Comparison of ENCODE assay signal across 17 cellular contexts in genomic region chr4:70830054-70830453, GRCh38. TPM values are rescaled to one million over a fixed set of nuclear protein-coding genes. Genes with fewer than 3 reads are reported as not detected.
DNase-seq lines count a peak whose midpoint lies in the region; ATAC-seq and TF ChIP-seq lines count a peak whose summit lies in the region.
"Had no signal": no experiment of that assay in that cellular context is flagged by ENCODE, and none has a peak within 500 bp of the region (broad histone marks: within the 10 kb centered on the region; RNA-seq: fewer than 3 reads in every experiment).

No MANE protein-coding gene starts in this region.

- no peaks in the 10 kb centered on the region for H3K9me3 ChIP-seq in T-helper 17 cell (ENCODE audit: control insufficient read depth, low read length, poor library complexity, severe bottlenecking)
- H3K9me3 ChIP-seq in A673 (ENCODE audit: low read depth, low read length, poor library complexity, severe bottlenecking): no peaks in the 10 kb centered on the region
- H3K9me3 ChIP-seq: BE2C, Caco-2 had no signal

- H3K27me3 ChIP-seq in A673 (replicated peaks; ENCODE audit: insufficient read depth, low read depth, low read length, poor library complexity): no peaks in the 10 kb centered on the region
- H3K27me3 ChIP-seq: BE2C had no signal

- peak overlapping the region; percentile 42 for H3K27ac Mint-ChIP-seq in activated T-cell treated with anti-CD3 and anti-CD28 coated beads, Interleukin-2, amount 50 U/mL, for 72 hours
- H3K27ac Mint-ChIP-seq in activated T-cell treated with anti-CD3 and anti-CD28 coated beads, Interleukin-2, amount 50 U/mL, for 24 hours: no peak overlapping the region
- H3K27ac Mint-ChIP-seq in T-helper 17 cell (peak overlapping the region; percentile 61), endothelial cell (ENCODE audit: unreplicated experiment) (no peak overlapping the region)
- peak overlapping the region; percentile 62 for H3K27ac Mint-ChIP-seq in stimulated activated effector memory CD8-positive, alpha-beta T cell treated with anti-CD3 and anti-CD28 coated beads, Interleukin-12 subunit alpha, Interleukin-12 subunit beta, amount 100 ng/mL, for 72 hours
- H3K27ac Mint-ChIP-seq: CD4-positive, alpha-beta T cell had no signal

- H3K4me3 ChIP-seq in A673 (ENCODE audit: low read depth, low read length, poor library complexity, severe bottlenecking): no peak overlapping the region

- TF ChIP-seq CTCF in endothelial cell (IDR thresholded peaks at IDR 0.05; ENCODE audit: unreplicated experiment) (no peak), A673 (conservative IDR thresholded peaks at IDR 0.05; ENCODE audit: low read depth, low read length) (no peak)

- H3K27me3 Mint-ChIP-seq in activated T-cell treated with anti-CD3 and anti-CD28 coated beads, Interleukin-2, amount 50 U/mL, for 72 hours (ENCODE audit: low read depth): no peaks in the 10 kb centered on the region
- no peaks in the 10 kb centered on the region for H3K27me3 Mint-ChIP-seq in activated T-cell treated with anti-CD3 and anti-CD28 coated beads, Interleukin-2, amount 50 U/mL, for 24 hours
- no peaks in the 10 kb centered on the region for H3K27me3 Mint-ChIP-seq in T-helper 17 cell
- H3K27me3 Mint-ChIP-seq in endothelial cell (ENCODE audit: unreplicated experiment): no peaks in the 10 kb centered on the region
- H3K27me3 Mint-ChIP-seq: CD4-positive, alpha-beta T cell had no signal

- intact Hi-C loops in A673 (cut with micrococcal nuclease; ENCODE audit: unreplicated experiment): loop anchor here (10.0 kb wide), 1 partner anchor 125 kb away; no protein-coding TSS in a partner anchor

- no peak for ATAC-seq in activated T-cell treated with anti-CD3 and anti-CD28 coated beads, Interleukin-2, amount 50 U/mL, for 72 hours (replicated peaks in 1 of 2)
- no peak for ATAC-seq in T-helper 17 cell
- no peak for ATAC-seq in stimulated activated effector memory CD8-positive, alpha-beta T cell treated with anti-CD3 and anti-CD28 coated beads, Interleukin-12 subunit alpha, Interleukin-12 subunit beta, amount 100 ng/mL, for 72 hours
- ATAC-seq: HCT116 had no signal

- H3K4me3 Mint-ChIP-seq in activated T-cell treated with anti-CD3 and anti-CD28 coated beads, Interleukin-2, amount 50 U/mL, for 72 hours: no peak overlapping the region
- H3K4me3 Mint-ChIP-seq in activated T-cell treated with anti-CD3 and anti-CD28 coated beads, Interleukin-2, amount 50 U/mL, for 24 hours: no peak overlapping the region
- no peak overlapping the region for H3K4me3 Mint-ChIP-seq in T-helper 17 cell
- peak overlapping the region; percentile 65 for H3K4me3 Mint-ChIP-seq in endothelial cell (ENCODE audit: unreplicated experiment)
- H3K4me3 Mint-ChIP-seq in stimulated activated effector memory CD8-positive, alpha-beta T cell treated with anti-CD3 and anti-CD28 coated beads, Interleukin-12 subunit alpha, Interleukin-12 subunit beta, amount 100 ng/mL, for 72 hours: no peak overlapping the region
- H3K4me3 Mint-ChIP-seq: CD4-positive, alpha-beta T cell had no signal

- DNase-seq in activated T-cell treated with anti-CD3 and anti-CD28 coated beads, Interleukin-2, amount 50 U/mL, for 72 hours: no peak
- DNase-seq in activated T-cell treated with anti-CD3 and anti-CD28 coated beads, Interleukin-2, amount 50 U/mL, for 24 hours: no peak
- DNase-seq in T-helper 17 cell (no peak), endothelial cell (ENCODE audit: low spot score) (no peak), HuH-7.5 (ENCODE audit: low spot score) (no peak), A673 (ENCODE audit: low spot score) (no peak)
- no peak for DNase-seq in stimulated activated effector memory CD8-positive, alpha-beta T cell treated with anti-CD3 and anti-CD28 coated beads, Interleukin-12 subunit alpha, Interleukin-12 subunit beta, amount 100 ng/mL, for 72 hours (ENCODE audit: low spot score in 2 of 2)
- DNase-seq: ACHN; BE2C; C1 segment of cervical spinal cord; Caco-2; CD4-positive, alpha-beta T cell; DMS79; GDM1; GOT3; H7 had no signal

- peaks cover 47% of the 10 kb centered on the region for H3K36me3 ChIP-seq in A673 (ENCODE audit: insufficient read depth, low read length, poor library complexity, severe bottlenecking)

- no TSS peak for BruUV-seq in A673 (replicated peaks; lab: Mats Ljungman, UMichigan)

- H3K27ac ChIP-seq in A673 (ENCODE audit: low read depth, low read length, poor library complexity, severe bottlenecking): no peak overlapping the region

- peaks cover 17 to 48% of the 10 kb centered on the region in 2 donors for H3K36me3 Mint-ChIP-seq in activated T-cell treated with anti-CD3 and anti-CD28 coated beads, Interleukin-2, amount 50 U/mL, for 72 hours (ENCODE audit: insufficient read depth in 2 of 2)
- peaks cover 96% of the 10 kb centered on the region for H3K36me3 Mint-ChIP-seq in activated T-cell treated with anti-CD3 and anti-CD28 coated beads, Interleukin-2, amount 50 U/mL, for 24 hours (ENCODE audit: low read depth)
- H3K36me3 Mint-ChIP-seq in T-helper 17 cell (ENCODE audit: low read depth) (peaks cover 15% of the 10 kb centered on the region), endothelial cell (ENCODE audit: low read depth, unreplicated experiment) (peaks cover 38% of the 10 kb centered on the region)
- H3K36me3 Mint-ChIP-seq in stimulated activated effector memory CD8-positive, alpha-beta T cell treated with anti-CD3 and anti-CD28 coated beads, Interleukin-12 subunit alpha, Interleukin-12 subunit beta, amount 100 ng/mL, for 72 hours: peaks cover 100% of the 10 kb centered on the region

- CTCF ChIA-PET in A673 (lab: Charles Lee): no interaction called here

- no peaks in the 10 kb centered on the region for H3K9me3 Mint-ChIP-seq in activated T-cell treated with anti-CD3 and anti-CD28 coated beads, Interleukin-2, amount 50 U/mL, for 72 hours
- H3K9me3 Mint-ChIP-seq in activated T-cell treated with anti-CD3 and anti-CD28 coated beads, Interleukin-2, amount 50 U/mL, for 24 hours: no peaks in the 10 kb centered on the region
- H3K9me3 Mint-ChIP-seq in endothelial cell (ENCODE audit: unreplicated experiment): no peaks in the 10 kb centered on the region
- H3K9me3 Mint-ChIP-seq in stimulated activated effector memory CD8-positive, alpha-beta T cell treated with anti-CD3 and anti-CD28 coated beads, Interleukin-12 subunit alpha, Interleukin-12 subunit beta, amount 100 ng/mL, for 72 hours: no peaks in the 10 kb centered on the region
- H3K9me3 Mint-ChIP-seq: CD4-positive, alpha-beta T cell had no signal

- POLR2A ChIA-PET in A673 (lab: Charles Lee; ENCODE audit: low non-redundant PET): no interaction called here

- no peaks in the 10 kb centered on the region for H3K4me1 ChIP-seq in A673 (ENCODE audit: insufficient read depth, low read length, poor library complexity, severe bottlenecking)
- H3K4me1 ChIP-seq: BE2C, Caco-2 had no signal

- H3K4me1 Mint-ChIP-seq in activated T-cell treated with anti-CD3 and anti-CD28 coated beads, Interleukin-2, amount 50 U/mL, for 72 hours (ENCODE audit: low read depth): peaks cover 11% of the 10 kb centered on the region
- H3K4me1 Mint-ChIP-seq in activated T-cell treated with anti-CD3 and anti-CD28 coated beads, Interleukin-2, amount 50 U/mL, for 24 hours (ENCODE audit: low read depth): peaks cover 12% of the 10 kb centered on the region
- H3K4me1 Mint-ChIP-seq in T-helper 17 cell (peaks cover 10% of the 10 kb centered on the region), endothelial cell (ENCODE audit: unreplicated experiment) (no peaks in the 10 kb centered on the region)
- H3K4me1 Mint-ChIP-seq in stimulated activated effector memory CD8-positive, alpha-beta T cell treated with anti-CD3 and anti-CD28 coated beads, Interleukin-12 subunit alpha, Interleukin-12 subunit beta, amount 100 ng/mL, for 72 hours: peaks cover 10% of the 10 kb centered on the region

RNA-seq across cellular contexts. Expression of gene GRSF1, which starts 9.6 kb away (rescaled TPM):
- total RNA-seq in activated T-cell treated with anti-CD3 and anti-CD28 coated beads, Interleukin-2, amount 50 U/mL, for 72 hours: 100 to 1,000 TPM; 107 to 132 TPM
- total RNA-seq in T-helper 17 cell (10 to 100 TPM; 39.4 to 42.0 TPM), endothelial cell (ENCODE audit: unreplicated experiment) (69.5 TPM), A673 (2021) (58.5 and 63.2 TPM in 2 replicates)

Comparison
In these comparisons a context has a peak if more than half of its experiments do, and no peak if none do; other contexts are left out.
1. H3K27ac Mint-ChIP-seq: peak in activated T-cell treated with anti-CD3 and anti-CD28 coated beads, Interleukin-2, amount 50 U/mL, for 72 hours (single experiment), T-helper 17 cell (single experiment) and stimulated activated effector memory CD8-positive, alpha-beta T cell treated with anti-CD3 and anti-CD28 coated beads, Interleukin-12 subunit alpha, Interleukin-12 subunit beta, amount 100 ng/mL, for 72 hours (single experiment); none in activated T-cell treated with anti-CD3 and anti-CD28 coated beads, Interleukin-2, amount 50 U/mL, for 24 hours (single experiment) and endothelial cell (single experiment).